8 cellular contexts compared by ENCODE assay signal in the genomic region with DNA sequence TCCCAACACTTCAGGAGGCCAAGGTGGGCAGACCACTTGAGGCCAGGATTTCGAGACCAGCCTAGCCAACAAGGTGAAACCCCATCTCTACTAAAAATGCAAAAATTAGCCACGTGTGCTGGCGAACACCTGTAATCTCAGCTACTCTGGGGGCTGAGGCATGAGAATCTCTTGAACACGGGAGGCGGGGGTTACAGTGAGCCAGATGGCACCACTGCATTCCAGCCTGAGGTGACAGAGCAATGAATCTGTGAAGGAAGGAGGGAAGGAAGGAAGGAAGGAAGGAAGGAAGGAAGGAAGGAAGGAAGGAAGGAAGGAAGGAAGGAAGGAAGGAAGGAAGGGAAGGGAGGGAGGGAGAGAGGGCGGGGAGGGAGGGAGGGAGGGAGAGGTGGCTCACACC. TPM values are rescaled to one million over a fixed set of nuclear protein-coding genes. Genes with fewer than 3 reads are reported as not detected.
DNase-seq lines count a peak whose midpoint lies in the region; TF ChIP-seq lines count a peak whose summit lies in the region.
"Not testable (repeated sequence)": the region's sequence is repeated elsewhere in the genome, so short reads cannot be mapped to it uniquely, and the experiment has no call there.

No MANE protein-coding gene starts in this region.

- 64% methylated on average over 6 of the region's 6 CpGs for WGBS in HUES64
- 76 to 89% (median 77%) methylated on average over 5 to 6 of the region's 6 CpGs for WGBS in spleen, 5 donors

- H3K4me1 Mint-ChIP-seq in dendritic cell treated with granulocyte-macrophage colony-stimulating factor and Interleukin-4, amounts not matched to agents 40 ng/mL and 50 ng/mL, for 4 days (ENCODE audit: low read depth), result not testable (repeated sequence)
- H3K4me1 Mint-ChIP-seq in mesothelial cell of epicardium, result peaks cover 16% of the 10 kb centered on the region

- POLR2A ChIA-PET in A673 (lab: Charles Lee; ENCODE audit: low non-redundant PET), result not testable (repeated sequence)

- intact Hi-C loops in A673 (cut with micrococcal nuclease; ENCODE audit: unreplicated experiment), result loop anchor here (2.0 to 5.0 kb wide), 3 partner anchors 38 to 105 kb away; no protein-coding TSS in a partner anchor
- intact Hi-C loops in dendritic cell treated with granulocyte-macrophage colony-stimulating factor and Interleukin-4, amounts not matched to agents 40 ng/mL and 50 ng/mL, for 4 days (cut with micrococcal nuclease); spleen (cut with DNase I; ENCODE audit: low total_unique reads): not testable (repeated sequence)

- H3K9me3 Mint-ChIP-seq in dendritic cell treated with granulocyte-macrophage colony-stimulating factor and Interleukin-4, amounts not matched to agents 40 ng/mL and 50 ng/mL, for 4 days; mesothelial cell of epicardium: not testable (repeated sequence)

- H3K27me3 Mint-ChIP-seq in dendritic cell treated with granulocyte-macrophage colony-stimulating factor and Interleukin-4, amounts not matched to agents 40 ng/mL and 50 ng/mL, for 4 days, result not testable (repeated sequence)
- H3K27me3 Mint-ChIP-seq in mesothelial cell of epicardium (ENCODE audit: low read depth), result peaks cover 10% of the 10 kb centered on the region

- TF ChIP-seq CTCF in A673 (conservative IDR thresholded peaks at IDR 0.05; ENCODE audit: low read depth, low read length); WERI-Rb-1 (IDR thresholded peaks at IDR 0.05; ENCODE audit: low read depth, low read length); mesothelial cell of epicardium (IDR thresholded peaks at IDR 0.05; ENCODE audit: unreplicated experiment); spleen (IDR thresholded peaks at IDR 0.05 in 8 of 11, conservative IDR thresholded peaks at IDR 0.05 in 3 of 11): not testable (repeated sequence)

- not testable (repeated sequence) for TF ChIP-seq POLR2A in spleen (IDR thresholded peaks at IDR 0.05)

- H3K27ac ChIP-seq in A673 (ENCODE audit: low read depth, low read length, poor library complexity, severe bottlenecking), result peak overlapping the region; percentile 100
- H3K27ac ChIP-seq in HUES64 (ENCODE audit: low read depth, low read length), result peak overlapping the region; percentile 23; the same call in 1 of the 2 replicates
- H3K27ac ChIP-seq in WERI-Rb-1, result peak overlapping the region; percentile 28
- not testable (repeated sequence) for H3K27ac ChIP-seq in spleen

- not testable (repeated sequence) for H3K9ac ChIP-seq in HUES64 (ENCODE audit: low read depth, low read length); iPS-15b (ENCODE audit: low read depth, low read length)

- DNase-seq in A673 (ENCODE audit: low spot score), result peak; percentile 90
- DNase-seq in NCI-H2171 treated with DMSO at 0.1 percent for 48 hours (lab: John Stamatoyannopoulos, UW), result peak; percentile 35
- DNase-seq in WERI-Rb-1, result peak; percentile 36
- not testable (repeated sequence) for DNase-seq in mesothelial cell of epicardium (ENCODE audit: low spot score in 2 of 2, unreplicated experiment in 2 of 2)
- DNase-seq in spleen, result peak; percentile 6

- CTCF ChIA-PET in A673 (lab: Charles Lee), result interaction anchor here (0.5 to 1.7 kb wide), 3 partner anchors 14 to 899 kb away, joined by 3 to 11 read pairs (median 8); no protein-coding TSS in a partner anchor

- not testable (repeated sequence) for BruUV-seq in A673 (replicated peaks; lab: Mats Ljungman, UMichigan)

- H3K4me3 ChIP-seq in A673 (ENCODE audit: low read depth, low read length, poor library complexity, severe bottlenecking) (peak overlapping the region; percentile 39), HUES64 (ENCODE audit: low read length) (0 out of 2 replicates have a peak overlapping the region, but pooled peaks have one; percentile 7), WERI-Rb-1 (ENCODE audit: low read depth, low read length) (peak overlapping the region; percentile 28), iPS-15b (ENCODE audit: low read depth, low read length) (peak overlapping the region; percentile 14)
- H3K4me3 ChIP-seq in spleen, result not testable (repeated sequence)

- H3K27ac Mint-ChIP-seq in dendritic cell treated with granulocyte-macrophage colony-stimulating factor and Interleukin-4, amounts not matched to agents 40 ng/mL and 50 ng/mL, for 4 days, result peak overlapping the region; percentile 54
- H3K27ac Mint-ChIP-seq in mesothelial cell of epicardium, result peak overlapping the region; percentile 30

- H3K36me3 ChIP-seq in A673 (ENCODE audit: insufficient read depth, low read length, poor library complexity, severe bottlenecking); HUES64 (ENCODE audit: insufficient read depth, low read length); WERI-Rb-1; iPS-15b (ENCODE audit: control insufficient read depth, insufficient read depth, low read length); spleen: not testable (repeated sequence)

- H3K36me3 Mint-ChIP-seq in dendritic cell treated with granulocyte-macrophage colony-stimulating factor and Interleukin-4, amounts not matched to agents 40 ng/mL and 50 ng/mL, for 4 days (ENCODE audit: low read depth); mesothelial cell of epicardium: not testable (repeated sequence)

- H3K9me3 ChIP-seq in A673 (ENCODE audit: low read depth, low read length, poor library complexity, severe bottlenecking); HUES64 (ENCODE audit: insufficient read depth, low read depth, low read length); WERI-Rb-1 (ENCODE audit: severe bottlenecking); iPS-15b (ENCODE audit: control insufficient read depth, insufficient read depth, low read length); spleen: not testable (repeated sequence)

- H3K27me3 ChIP-seq in A673 (replicated peaks; ENCODE audit: insufficient read depth, low read depth, low read length, poor library complexity); HUES64 (ENCODE audit: insufficient read depth, low read length); WERI-Rb-1 (ENCODE audit: insufficient read depth, low read depth, severe bottlenecking); iPS-15b (ENCODE audit: control insufficient read depth, insufficient read depth, low read length); spleen (replicated peaks in 1 of 7): not testable (repeated sequence)

- H3K4me1 ChIP-seq in A673 (ENCODE audit: insufficient read depth, low read length, poor library complexity, severe bottlenecking) (peaks cover 77% of the 10 kb centered on the region), HUES64 (ENCODE audit: insufficient read depth, low read length) (peaks cover 40% of the 10 kb centered on the region), iPS-15b (ENCODE audit: control insufficient read depth, insufficient read depth, low read length) (peaks cover 11% of the 10 kb centered on the region)
- not testable (repeated sequence) for H3K4me1 ChIP-seq in spleen

- not testable (repeated sequence) for H3K4me3 Mint-ChIP-seq in dendritic cell treated with granulocyte-macrophage colony-stimulating factor and Interleukin-4, amounts not matched to agents 40 ng/mL and 50 ng/mL, for 4 days; mesothelial cell of epicardium

RNA-seq across cellular contexts. Expression of a gene that starts 44.6 kb away (rescaled TPM):
- 198 and 201 TPM in 2 replicates for total RNA-seq in A673 (2021)
- polyA plus RNA-seq in HUES64 (2013, experiment 1 of 2), result 6.2 TPM
- polyA plus RNA-seq in HUES64 (2013, experiment 2 of 2), result 5.8 TPM
- total RNA-seq in mesothelial cell of epicardium, result 33.3 to 38.7 TPM (median 35.3 TPM) in 3 replicates
- total RNA-seq in spleen, result 10 to 100 TPM; 30.3 to 61.5 (median 47.5) TPM
- polyA plus RNA-seq in spleen, result 10 to 100 TPM in 2 of 3 donors, 1 to 10 TPM in 1; 4.6 to 25.2 (median 15.9) TPM
